21 cellular contexts compared by ENCODE assay signal in the genomic region with DNA sequence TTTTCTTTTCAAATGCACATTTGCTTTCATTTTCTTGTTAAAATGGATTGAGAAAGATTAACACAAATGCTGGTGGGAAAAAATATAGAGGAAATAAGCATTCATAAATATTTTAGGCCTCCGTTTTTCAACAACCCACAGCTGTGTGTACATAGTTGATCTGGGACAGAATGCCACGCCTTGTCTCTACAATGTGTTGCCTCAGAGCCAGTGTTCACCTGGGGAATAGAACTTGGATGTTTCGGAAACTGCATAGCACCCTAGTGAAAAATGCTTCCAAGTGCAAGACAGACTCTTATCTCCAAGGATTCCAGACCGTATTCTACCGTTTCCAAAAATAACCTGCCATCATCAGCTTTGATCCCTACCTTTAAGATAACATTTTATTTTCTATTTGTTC.
A peak's percentile ranks its signal among the peaks of the same experiment; 100 is the strongest.
DNase-seq lines count a peak whose midpoint lies in the region; ATAC-seq and TF ChIP-seq lines count a peak whose summit lies in the region.
"Had no signal": no experiment of that assay in that cellular context is flagged by ENCODE, and none has a peak within 500 bp of the region (broad histone marks: within the 10 kb centered on the region; RNA-seq: fewer than 3 reads in every experiment).

No MANE protein-coding gene starts in this region.

- no peak overlapping the region for H3K4me3 Mint-ChIP-seq in Caco-2 (ENCODE audit: unreplicated experiment)
- no peak overlapping the region for H3K4me3 Mint-ChIP-seq in activated naive CD4-positive, alpha-beta T cell treated with anti-CD3 and anti-CD28 coated beads for 36 hours
- H3K4me3 Mint-ChIP-seq: B cell, CD14-positive monocyte had no signal

- no peaks in the 10 kb centered on the region for H3K36me3 Mint-ChIP-seq in Caco-2 (ENCODE audit: insufficient read depth, unreplicated experiment)
- no peaks in the 10 kb centered on the region for H3K36me3 Mint-ChIP-seq in activated naive CD4-positive, alpha-beta T cell treated with anti-CD3 and anti-CD28 coated beads for 36 hours (ENCODE audit: low read depth)
- H3K36me3 Mint-ChIP-seq: CD14-positive monocyte had no signal

- DNase-seq in Caco-2 (peak; percentile 65 to 70), RWPE2 (ENCODE audit: low spot score) (no peak), epithelial cell of esophagus (ENCODE audit: low read depth) (peak; percentile 40), trophoblast cell (peak; percentile 44 to 69), H7 (no peak), posterior cingulate gyrus (no peak)
- no peak for DNase-seq in effector memory CD4-positive, alpha-beta T cell
- no peak for DNase-seq in activated naive CD4-positive, alpha-beta T cell treated with anti-CD3 and anti-CD28 coated beads for 36 hours
- DNase-seq: DMS79 treated with DMSO at 0.1 percent for 48 hours, KBM-7, NCI-H1092, NCI-H1436, NCI-H1930, NCI-H226, NCI-H510A treated with DMSO at 0.1 percent for 48 hours, SIG-M5, SK-N-SH had no signal

- no TSS peak for BruUV-seq in Caco-2 (replicated peaks; lab: Mats Ljungman, UMichigan)

- peak overlapping the region; percentile 87 for H3K27ac Mint-ChIP-seq in Caco-2 (ENCODE audit: unreplicated experiment)
- no peak overlapping the region for H3K27ac Mint-ChIP-seq in activated naive CD4-positive, alpha-beta T cell treated with anti-CD3 and anti-CD28 coated beads for 36 hours
- H3K27ac Mint-ChIP-seq: B cell, CD14-positive monocyte had no signal

- H3K79me1 ChIP-seq in trophoblast cell (ENCODE audit: low read length): peaks cover 3% of the 10 kb centered on the region

- H4K91ac ChIP-seq in trophoblast cell (ENCODE audit: low read depth, low read length): no peak overlapping the region

- no peak overlapping the region for H3K18ac ChIP-seq in trophoblast cell (ENCODE audit: low read length)

- 100% methylated on average over 1 of the region's 5 CpGs for WGBS in trophoblast cell (ENCODE audit: extremely low coverage, insufficient coverage, insufficient read length)

- H3K4me1 ChIP-seq in Caco-2: peaks cover 43% of the 10 kb centered on the region
- peaks cover 16% of the 10 kb centered on the region for H3K4me1 ChIP-seq in RWPE2 (ENCODE audit: insufficient read depth, poor library complexity, severe bottlenecking)
- H3K4me1 ChIP-seq in trophoblast cell (ENCODE audit: control insufficient read depth in 1 of 2, insufficient read depth in 2 of 2, low read length in 2 of 2): peaks cover 0 to 8% of the 10 kb centered on the region in 2 experiments
- no peaks in the 10 kb centered on the region for H3K4me1 ChIP-seq in effector memory CD4-positive, alpha-beta T cell (ENCODE audit: control insufficient read depth, insufficient read depth, low read length, poor library complexity, severe bottlenecking)

- H3K27ac ChIP-seq in RWPE2 (ENCODE audit: poor library complexity, severe bottlenecking) (no peak overlapping the region), trophoblast cell (ENCODE audit: low read depth, low read length) (no peak overlapping the region)
- no peak overlapping the region for H3K27ac ChIP-seq in effector memory CD4-positive, alpha-beta T cell (ENCODE audit: insufficient read depth, low read length, poor library complexity, severe bottlenecking)
- H3K27ac ChIP-seq: A549, HL-60 had no signal

- H3K4me3 ChIP-seq in Caco-2 (ENCODE audit: low read depth, low read length) (no peak overlapping the region), RWPE2 (ENCODE audit: severe bottlenecking) (no peak overlapping the region), epithelial cell of esophagus (ENCODE audit: low read length) (no peak overlapping the region), trophoblast cell (ENCODE audit: low read depth, low read length) (no peak overlapping the region), H7 (ENCODE audit: insufficient read depth, low read depth, low read length) (no peak overlapping the region)
- no peak overlapping the region for H3K4me3 ChIP-seq in effector memory CD4-positive, alpha-beta T cell (ENCODE audit: insufficient read depth, low read depth, low read length, poor library complexity, severe bottlenecking)
- H3K4me3 ChIP-seq: A549 had no signal

- H3K27me3 Mint-ChIP-seq in Caco-2 (ENCODE audit: insufficient read depth, unreplicated experiment): no peaks in the 10 kb centered on the region
- no peaks in the 10 kb centered on the region for H3K27me3 Mint-ChIP-seq in activated naive CD4-positive, alpha-beta T cell treated with anti-CD3 and anti-CD28 coated beads for 36 hours (ENCODE audit: low read depth)

- no peak overlapping the region for H2BK120ac ChIP-seq in trophoblast cell (ENCODE audit: insufficient read depth, low read length, poor library complexity)

- POLR2A ChIA-PET in Caco-2 (lab: Charles Lee): no interaction called here

- H3K4ac ChIP-seq in trophoblast cell (ENCODE audit: low read depth, low read length): no peak overlapping the region

- H2AK5ac ChIP-seq in trophoblast cell (ENCODE audit: low read length): no peak overlapping the region

- CTCF ChIA-PET in Caco-2 (lab: Charles Lee): no interaction called here
- CTCF ChIA-PET in activated naive CD4-positive, alpha-beta T cell treated with anti-CD3 and anti-CD28 coated beads for 36 hours (lab: Charles Lee): interaction anchor here (0.6 kb wide), 1 partner anchor 1834 kb away, joined by 3 read pairs; no protein-coding TSS in a partner anchor

- H4K8ac ChIP-seq in trophoblast cell (ENCODE audit: low read depth, low read length): no peak overlapping the region

- H2BK5ac ChIP-seq in trophoblast cell (ENCODE audit: low read depth, low read length, poor library complexity): no peak overlapping the region

- peaks cover 21% of the 10 kb centered on the region for H3K4me1 Mint-ChIP-seq in Caco-2 (ENCODE audit: low read depth, unreplicated experiment)
- peaks cover 31% of the 10 kb centered on the region for H3K4me1 Mint-ChIP-seq in activated naive CD4-positive, alpha-beta T cell treated with anti-CD3 and anti-CD28 coated beads for 36 hours (ENCODE audit: low read depth)
- H3K4me1 Mint-ChIP-seq: B cell, CD14-positive monocyte had no signal

- H2BK12ac ChIP-seq in trophoblast cell (ENCODE audit: low read length): no peak overlapping the region

- TF ChIP-seq CTCF in Caco-2 (IDR thresholded peaks at IDR 0.05; ENCODE audit: insufficient read depth in 1 of 2, low read depth in 1 of 2, low read length in 1 of 2, severe bottlenecking in 1 of 2, unreplicated experiment in 1 of 2): no peak
- no peak for TF ChIP-seq CTCF in RWPE2 (IDR thresholded peaks at IDR 0.05; ENCODE audit: poor library complexity, severe bottlenecking)
- no peak for TF ChIP-seq CTCF in epithelial cell of esophagus (IDR thresholded peaks at IDR 0.05; ENCODE audit: insufficient read depth, low read depth, low read length, missing control alignments)

- intact Hi-C loops in Caco-2 (cut with micrococcal nuclease; ENCODE audit: unreplicated experiment): loop anchor here (1.0 kb wide), 1 partner anchor 80 kb away; no protein-coding TSS in a partner anchor
- intact Hi-C loops in activated naive CD4-positive, alpha-beta T cell treated with anti-CD3 and anti-CD28 coated beads for 36 hours (cut with micrococcal nuclease): no loop called here
- intact Hi-C loops in posterior cingulate gyrus (cut with DNase I): no loop called here

- H3K4me2 ChIP-seq in trophoblast cell (ENCODE audit: low read length): no peak overlapping the region
- H3K4me2 ChIP-seq: A549, SK-N-SH had no signal

- peak; percentile 71; the same call in 2 of the 3 replicates for ATAC-seq in RWPE2 (ENCODE audit: low read depth)
- ATAC-seq: A549 had no signal

- no peak overlapping the region for H2AFZ ChIP-seq in trophoblast cell (ENCODE audit: insufficient read depth, low read length, poor library complexity)

- H3K9ac ChIP-seq in trophoblast cell (ENCODE audit: low read length): no peak overlapping the region
- H3K9ac ChIP-seq: SK-N-SH had no signal

- peaks cover 26% of the 10 kb centered on the region for H3K9me3 Mint-ChIP-seq in Caco-2 (ENCODE audit: unreplicated experiment)
- peaks cover 2% of the 10 kb centered on the region for H3K9me3 Mint-ChIP-seq in activated naive CD4-positive, alpha-beta T cell treated with anti-CD3 and anti-CD28 coated beads for 36 hours

- no peak overlapping the region for H4K12ac ChIP-seq in trophoblast cell (ENCODE audit: low read depth, low read length)

- H3K27me3 ChIP-seq in Caco-2 (replicated peaks; ENCODE audit: control insufficient read depth, insufficient read depth, low read length) (no peaks in the 10 kb centered on the region), RWPE2 (ENCODE audit: insufficient read depth, poor library complexity, severe bottlenecking) (no peaks in the 10 kb centered on the region), trophoblast cell (ENCODE audit: insufficient read depth, low read length) (no peaks in the 10 kb centered on the region), H7 (ENCODE audit: control insufficient read depth, insufficient read depth, low read length) (no peaks in the 10 kb centered on the region)
- H3K27me3 ChIP-seq in effector memory CD4-positive, alpha-beta T cell (replicated peaks; ENCODE audit: control insufficient read depth, insufficient read depth, low read length, poor library complexity, severe bottlenecking): no peaks in the 10 kb centered on the region

- H3K9me3 ChIP-seq in Caco-2 (peaks cover 28% of the 10 kb centered on the region; the same call in 1 of the 2 replicates), RWPE2 (ENCODE audit: severe bottlenecking) (no peaks in the 10 kb centered on the region), trophoblast cell (ENCODE audit: insufficient read depth, low read depth, low read length) (peaks cover 2% of the 10 kb centered on the region)
- H3K9me3 ChIP-seq in effector memory CD4-positive, alpha-beta T cell (ENCODE audit: control insufficient read depth, low read length): no peaks in the 10 kb centered on the region
- H3K9me3 ChIP-seq: SK-N-SH had no signal

- H3K36me3 ChIP-seq in Caco-2 (ENCODE audit: control insufficient read depth, insufficient read depth, low read length) (no peaks in the 10 kb centered on the region), RWPE2 (ENCODE audit: low read depth) (no peaks in the 10 kb centered on the region), trophoblast cell (ENCODE audit: control insufficient read depth in 1 of 2, insufficient read depth in 2 of 2, low read length in 2 of 2) (no peaks in the 10 kb centered on the region), H7 (replicated peaks; ENCODE audit: control insufficient read depth, insufficient read depth, low read length) (no peaks in the 10 kb centered on the region)
- H3K36me3 ChIP-seq in effector memory CD4-positive, alpha-beta T cell (ENCODE audit: control insufficient read depth, insufficient read depth, low read length): no peaks in the 10 kb centered on the region

- H3K79me2 ChIP-seq in trophoblast cell (ENCODE audit: control insufficient read depth, insufficient read depth, low read length, poor library complexity): no peaks in the 10 kb centered on the region

- H3K23ac ChIP-seq in trophoblast cell (ENCODE audit: low read length): no peak overlapping the region

- H3K14ac ChIP-seq in trophoblast cell (ENCODE audit: low read length): no peak overlapping the region

Comparison
In these comparisons a context has a peak if more than half of its experiments do, and no peak if none do; other contexts are left out.
1. DNase-seq: peak in Caco-2 (2 of 2), epithelial cell of esophagus (single experiment) and trophoblast cell (2 of 2); none in RWPE2 (single experiment), effector memory CD4-positive, alpha-beta T cell (0 of 3), H7 (single experiment), activated naive CD4-positive, alpha-beta T cell treated with anti-CD3 and anti-CD28 coated beads for 36 hours (single experiment) and posterior cingulate gyrus (0 of 10).